ENCODE assay signal across 8 cellular contexts in genomic region chr9:4984571-4985375, GRCh38. TPM values are rescaled to one million over a fixed set of nuclear protein-coding genes. Genes with fewer than 3 reads are reported as not detected.
A peak's percentile ranks its signal among the peaks of the same experiment; 100 is the strongest.
DNase-seq lines count a peak whose midpoint lies in the region; ATAC-seq and TF ChIP-seq lines count a peak whose summit lies in the region.

Gene JAK2, plus strand, starts transcription at chr9:4985272. Its CDS starts 36,716 bp downstream, at chr9:5021988.

- peaks cover 10% of the 10 kb centered on the region for H3K36me3 Mint-ChIP-seq in activated CD8-positive, alpha-beta T cell treated with anti-CD3 and anti-CD28 coated beads for 36 hours (ENCODE audit: low read depth)
- H3K36me3 Mint-ChIP-seq in memory B cell = peaks cover 3% of the 10 kb centered on the region

- no peaks in the 10 kb centered on the region for H3K9me3 Mint-ChIP-seq in activated CD8-positive, alpha-beta T cell treated with anti-CD3 and anti-CD28 coated beads for 36 hours
- no peaks in the 10 kb centered on the region for H3K9me3 Mint-ChIP-seq in memory B cell

- intact Hi-C loops in activated CD8-positive, alpha-beta T cell treated with anti-CD3 and anti-CD28 coated beads for 36 hours (cut with micrococcal nuclease) = loop anchor here (5.0 kb wide), 3 partner anchors 152 to 453 kb away; partner anchors contain the start of genes CDC37L1 and PLGRKT

- TF ChIP-seq CTCF in activated CD8-positive, alpha-beta T cell treated with anti-CD3 and anti-CD28 coated beads for 36 hours (IDR thresholded peaks at IDR 0.05) = peak; percentile 28

- CTCF ChIA-PET in activated CD8-positive, alpha-beta T cell treated with anti-CD3 and anti-CD28 coated beads for 36 hours (lab: Charles Lee) = interaction anchor here (0.9 to 12.1 kb wide), 8 partner anchors 10 to 226 kb away, joined by 3 to 149 read pairs (median 4); partner anchors contain the start of gene RCL1

- peak within 1 kb of the TSS; percentile 60 for H3K27ac ChIP-seq in ectodermal cell (ENCODE audit: insufficient read depth, low read depth, low read length, poor library complexity, severe bottlenecking)

- ATAC-seq in GM19328 (IDR thresholded peaks at IDR 0.05; ENCODE audit: unreplicated experiment) (peak; percentile 64), HG03520 (IDR thresholded peaks at IDR 0.05; ENCODE audit: unreplicated experiment) (peak; percentile 53), memory B cell (ENCODE audit: low read depth) (peak; percentile 70)
- ATAC-seq in activated CD8-positive, alpha-beta T cell treated with anti-CD3 and anti-CD28 coated beads for 36 hours = peak; percentile 83

- H3K27me3 Mint-ChIP-seq in activated CD8-positive, alpha-beta T cell treated with anti-CD3 and anti-CD28 coated beads for 36 hours = no peaks in the 10 kb centered on the region
- no peaks in the 10 kb centered on the region for H3K27me3 Mint-ChIP-seq in memory B cell

- 0 to 1% methylated on average over 88 of the region's 88 CpGs for WGBS in ectodermal cell, 2 experiments

- H3K4me1 Mint-ChIP-seq in activated CD8-positive, alpha-beta T cell treated with anti-CD3 and anti-CD28 coated beads for 36 hours (ENCODE audit: low read depth) = peaks cover 42% of the 10 kb centered on the region
- peaks cover 30% of the 10 kb centered on the region for H3K4me1 Mint-ChIP-seq in memory B cell

- H3K27ac Mint-ChIP-seq in activated CD8-positive, alpha-beta T cell treated with anti-CD3 and anti-CD28 coated beads for 36 hours = peak within 1 kb of the TSS; percentile 91
- H3K27ac Mint-ChIP-seq in memory B cell = peak within 1 kb of the TSS; percentile 80

- no peaks in the 10 kb centered on the region for H3K4me1 ChIP-seq in ectodermal cell (ENCODE audit: control insufficient read depth, insufficient read depth, low read length)

- H3K9me3 ChIP-seq in ectodermal cell (ENCODE audit: control insufficient read depth, low read length) = no peaks in the 10 kb centered on the region

- POLR2A ChIA-PET in activated CD8-positive, alpha-beta T cell treated with anti-CD3 and anti-CD28 coated beads for 36 hours (lab: Charles Lee) = interaction anchor here (0.6 to 3.8 kb wide), 14 partner anchors 9 to 223 kb away, joined by 3 to 26 read pairs (median 4); partner anchors contain the start of gene RCL1

- H3K4me3 Mint-ChIP-seq in activated CD8-positive, alpha-beta T cell treated with anti-CD3 and anti-CD28 coated beads for 36 hours = no peak within 1 kb of the TSS
- H3K4me3 Mint-ChIP-seq in memory B cell = peak within 1 kb of the TSS; percentile 99

- peaks cover 30% of the 10 kb centered on the region for H3K27me3 ChIP-seq in ectodermal cell (ENCODE audit: control insufficient read depth, insufficient read depth, low read length, poor library complexity, severe bottlenecking)

- H3K36me3 ChIP-seq in ectodermal cell (ENCODE audit: control insufficient read depth, insufficient read depth, low read length) = no peaks in the 10 kb centered on the region

- DNase-seq in CD1c-positive myeloid dendritic cell (ENCODE audit: extremely low spot score) (peak; percentile 94), NCI-H774 (lab: John Stamatoyannopoulos, UW) (peak; percentile 95), memory B cell (ENCODE audit: low spot score in 2 of 2) (peak; percentile 65 to 77)
- DNase-seq in activated CD8-positive, alpha-beta T cell treated with anti-CD3 and anti-CD28 coated beads for 36 hours = peak; percentile 90
- DNase-seq in stimulated activated CD8-positive, alpha-beta memory T cell treated with anti-CD3 and anti-CD28 coated beads, Interleukin-12 subunit alpha, Interleukin-12 subunit beta, amount 100 ng/mL, for 24 hours (ENCODE audit: extremely low read depth) = peak; percentile 64

- peak within 1 kb of the TSS; percentile 66 for H3K4me3 ChIP-seq in ectodermal cell (ENCODE audit: insufficient read depth, low read depth, low read length)

RNA-seq across cellular contexts. Expression of gene JAK2, which starts in this region (rescaled TPM):
- total RNA-seq in activated CD8-positive, alpha-beta T cell treated with anti-CD3 and anti-CD28 coated beads for 36 hours = 10 to 100 TPM; 28.4 to 29.0 TPM
- polyA plus RNA-seq in ectodermal cell (2013, experiment 1 of 4) = 4.1 TPM
- polyA plus RNA-seq in ectodermal cell (2013, experiment 2 of 4) = 2.9 TPM
- polyA plus RNA-seq in ectodermal cell (2013, experiment 3 of 4) = 3.1 TPM
- 3.0 TPM for polyA plus RNA-seq in ectodermal cell (2013, experiment 4 of 4)

Comparison
In these comparisons a context has a peak if more than half of its experiments do, and no peak if none do; other contexts are left out.
1. Peak in every context shown above with its lines: DNase-seq, ATAC-seq, H3K4me3 ChIP-seq and H3K27ac ChIP-seq.